ENCODE assay signal across 10 cellular contexts in the genomic region with DNA sequence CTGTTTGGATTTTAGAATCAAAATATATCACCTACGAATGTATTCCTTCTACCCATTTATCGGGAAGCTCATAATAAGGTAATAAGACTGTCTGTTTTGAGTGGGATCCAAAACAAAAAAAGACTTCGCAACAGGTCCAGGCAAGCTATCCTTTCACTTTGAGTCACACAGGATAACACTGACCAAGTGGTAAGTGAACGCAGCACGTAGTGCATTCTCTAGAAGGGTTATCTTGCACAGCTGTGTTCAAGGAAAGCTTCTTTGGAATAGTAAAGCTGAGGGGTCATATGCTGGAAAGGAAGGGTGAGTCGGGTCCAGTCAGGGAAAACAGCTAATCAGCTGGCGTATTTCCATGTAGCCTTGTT. TPM values are rescaled to one million over a fixed set of nuclear protein-coding genes. Genes with fewer than 3 reads are reported as not detected.
DNase-seq lines count a peak whose midpoint lies in the region; ATAC-seq and TF ChIP-seq lines count a peak whose summit lies in the region.
"Had no signal": no experiment of that assay in that cellular context is flagged by ENCODE, and none has a peak within 500 bp of the region (broad histone marks: within the 10 kb centered on the region; RNA-seq: fewer than 3 reads in every experiment).

No MANE protein-coding gene starts in this region.

- intact Hi-C loops in dorsolateral prefrontal cortex (cut with DNase I) (no loop called here), left colon (cut with DNase I, micrococcal nuclease) (no loop called here)

- peaks cover 33 to 64% (median 44%) of the 10 kb centered on the region in 5 donors for H3K27me3 Mint-ChIP-seq in naive thymus-derived CD8-positive, alpha-beta T cell

- peak overlapping the region in 35 of 59 donors; percentile 33 to 74 (median 64) for H3K4me3 ChIP-seq in dorsolateral prefrontal cortex

- ATAC-seq in HG03103 (IDR thresholded peaks at IDR 0.05; ENCODE audit: low read depth, unreplicated experiment) (peak; percentile 60), left colon (no peak)
- no peak for ATAC-seq in naive thymus-derived CD8-positive, alpha-beta T cell

- H3K27me3 ChIP-seq in dorsolateral prefrontal cortex: peaks cover 0 to 23% (median 0%) of the 10 kb centered on the region in 45 donors

- H3K27ac ChIP-seq in dorsolateral prefrontal cortex: peak overlapping the region in 18 of 59 donors; percentile 25 to 81 (median 66)
- H3K27ac ChIP-seq: cardiac muscle cell had no signal

- peaks cover 0 to 4% (median 0%) of the 10 kb centered on the region in 9 donors for H3K9me3 Mint-ChIP-seq in naive thymus-derived CD8-positive, alpha-beta T cell

- DNase-seq in EH (ENCODE audit: low read depth) (peak; percentile 5), dorsolateral prefrontal cortex (no peak), left colon (no peak), NCI-H524 treated with DMSO at 0.1 percent for 48 hours (lab: John Stamatoyannopoulos, UW) (no peak)
- DNase-seq in naive thymus-derived CD8-positive, alpha-beta T cell: no peak
- DNase-seq in NK-92 treated with Interleukin-12 subunit alpha and Interleukin-12 subunit beta, amount 100 ng/mL, for 24 hours (lab: John Stamatoyannopoulos, UW): no peak
- DNase-seq in activated CD4-positive, CD25-positive, alpha-beta regulatory T cell treated with anti-CD3 and anti-CD28 coated beads, Interleukin-2, amount 50 U/mL, for 72 hours: no peak
- DNase-seq: NCI-H2107 had no signal

- peak overlapping the region in 4 of 10 donors; percentile 0 to 81 (median 14) for H3K27ac Mint-ChIP-seq in naive thymus-derived CD8-positive, alpha-beta T cell

- TF ChIP-seq CTCF in dorsolateral prefrontal cortex (IDR thresholded peaks at IDR 0.05 in 54 of 56, conservative IDR thresholded peaks at IDR 0.05 in 2 of 56; ENCODE audit: low read depth in 1 of 56, partially characterized antibody in 56 of 56): no peak

- H3K36me3 Mint-ChIP-seq in naive thymus-derived CD8-positive, alpha-beta T cell: peaks cover 0 to 15% (median 6%) of the 10 kb centered on the region in 3 donors

- POLR2A ChIA-PET in naive thymus-derived CD8-positive, alpha-beta T cell (lab: Charles Lee): interaction anchor here (1.2 kb wide), 1 partner anchor 44 kb away, joined by 3 read pairs; a partner anchor contains a TSS

- H3K4me3 Mint-ChIP-seq in naive thymus-derived CD8-positive, alpha-beta T cell: peak overlapping the region; percentile 68 to 90 (median 86)

- peaks cover 21 to 37% (median 22%) of the 10 kb centered on the region in 4 donors for H3K4me1 Mint-ChIP-seq in naive thymus-derived CD8-positive, alpha-beta T cell

RNA-seq across cellular contexts. Expression of a gene that starts 22.3 kb away (rescaled TPM):
- total RNA-seq in dorsolateral prefrontal cortex: 1,000 to 10,000 TPM in 103 of 120 experiments, 100 to 1,000 TPM in 17; 356 to 2,119 (median 1,378) TPM
- total RNA-seq in naive thymus-derived CD8-positive, alpha-beta T cell: under 1 TPM; 0.68 to 0.69 TPM
- polyA plus RNA-seq in naive thymus-derived CD8-positive, alpha-beta T cell: under 1 TPM in 2 of 3 donors, not detected in 1; 0.14 to 0.20 TPM
- total RNA-seq in left colon: 1 to 10 TPM; 1.8 to 2.5 TPM

RNA-seq across cellular contexts. Expression of a gene that starts 34.7 kb away (rescaled TPM):
- total RNA-seq in dorsolateral prefrontal cortex (1 to 10 TPM in 49 of 120 experiments, under 1 TPM in 55, not detected in 16; 0.41 to 2.6 (median 0.94) TPM), left colon (100 to 1,000 TPM; 176 to 228 TPM)
- total RNA-seq in naive thymus-derived CD8-positive, alpha-beta T cell: 1 to 10 TPM; 1.8 to 2.0 TPM
- under 1 TPM; 0.28 to 0.44 (median 0.34) TPM for polyA plus RNA-seq in naive thymus-derived CD8-positive, alpha-beta T cell
- total RNA-seq: cardiac muscle cell had no signal
- polyA plus RNA-seq: cardiac muscle cell had no signal

RNA-seq across cellular contexts. Expression of a gene that starts 43.7 kb away (rescaled TPM):
- 10 to 100 TPM in 6 of 120 experiments, 1 to 10 TPM in 114; 2.0 to 12.4 (median 6.5) TPM for total RNA-seq in dorsolateral prefrontal cortex
- under 1 TPM; 0.36 to 0.73 TPM for total RNA-seq in naive thymus-derived CD8-positive, alpha-beta T cell
- 1 to 10 TPM; 1.2 to 2.5 (median 1.7) TPM for polyA plus RNA-seq in naive thymus-derived CD8-positive, alpha-beta T cell
- total RNA-seq in left colon: 1 to 10 TPM; 7.4 to 8.7 TPM

RNA-seq across cellular contexts. Expression of a gene that starts 43.9 kb away (rescaled TPM):
- total RNA-seq in dorsolateral prefrontal cortex (10 to 100 TPM; 23.8 to 62.3 (median 44.4) TPM), left colon (100 to 1,000 TPM; 207 to 293 TPM)
- 1 to 10 TPM; 8.8 to 9.3 TPM for total RNA-seq in naive thymus-derived CD8-positive, alpha-beta T cell
- 1 to 10 TPM; 3.2 to 5.8 (median 4.2) TPM for polyA plus RNA-seq in naive thymus-derived CD8-positive, alpha-beta T cell

RNA-seq across cellular contexts. Expression of a gene that starts 44.7 kb away (rescaled TPM):
- total RNA-seq in dorsolateral prefrontal cortex (10 to 100 TPM; 12.1 to 58.7 (median 20.9) TPM), left colon (1 to 10 TPM; 8.6 to 9.6 TPM)
- 1 to 10 TPM; 2.8 to 3.0 TPM for total RNA-seq in naive thymus-derived CD8-positive, alpha-beta T cell
- polyA plus RNA-seq in naive thymus-derived CD8-positive, alpha-beta T cell: 1 to 10 TPM; 1.9 to 2.6 (median 2.5) TPM

Comparison
In these comparisons a context has a peak if more than half of its experiments do, and no peak if none do; other contexts are left out.
1. RNA of a gene that starts 22.3 kb away (total RNA-seq): 356 to 2,119 TPM in dorsolateral prefrontal cortex; 1.8 to 2.5 TPM in left colon and 0.68 to 0.69 TPM in naive thymus-derived CD8-positive, alpha-beta T cell; every median in the first group is over 100 times any median in the second.
2. RNA of a gene that starts 34.7 kb away (total RNA-seq): 176 to 228 TPM in left colon; 1.8 to 2.0 TPM in naive thymus-derived CD8-positive, alpha-beta T cell and 0.41 to 2.6 TPM in dorsolateral prefrontal cortex; every median in the first group is over 10 times any median in the second.